ENCODE assay signal across 16 cellular contexts in genomic region chr18:31553800-31554199, GRCh38. TPM values are rescaled to one million over a fixed set of nuclear protein-coding genes. Genes with fewer than 3 reads are reported as not detected.
DNase-seq lines count a peak whose midpoint lies in the region; ATAC-seq, FAIRE-seq and TF ChIP-seq lines count a peak whose summit lies in the region.
"Had no signal": no experiment of that assay in that cellular context is flagged by ENCODE, and none has a peak within 500 bp of the region (broad histone marks: within the 10 kb centered on the region; RNA-seq: fewer than 3 reads in every experiment).

No MANE protein-coding gene starts in this region.

- H3K9me3 Mint-ChIP-seq in CD14-positive monocyte, result peaks cover 0 to 3% (median 0%) of the 10 kb centered on the region in 7 donors
- H3K9me3 Mint-ChIP-seq in glutamatergic neuron (ENCODE audit: unreplicated experiment), result no peaks in the 10 kb centered on the region
- H3K9me3 Mint-ChIP-seq: IgD-negative memory B cell had no signal

- FAIRE-seq in HTR-8/SVneo (lab: Jason Lieb, UNC), result no peak
- FAIRE-seq: kidney had no signal

- intact Hi-C loops in CD14-positive monocyte (cut with micrococcal nuclease), result loop anchor here (2.0 to 5.0 kb wide), 2 partner anchors 169 to 264 kb away; no protein-coding TSS in a partner anchor

- ATAC-seq in GM21390 (IDR thresholded peaks at IDR 0.05; ENCODE audit: unreplicated experiment), result no peak

- H3K36me3 Mint-ChIP-seq in CD14-positive monocyte (no peaks in the 10 kb centered on the region), glutamatergic neuron (ENCODE audit: unreplicated experiment) (no peaks in the 10 kb centered on the region)
- H3K36me3 Mint-ChIP-seq: IgD-negative memory B cell had no signal

- no peaks in the 10 kb centered on the region for H3K27me3 ChIP-seq in H7 (ENCODE audit: control insufficient read depth, insufficient read depth, low read length)
- H3K27me3 ChIP-seq: thyroid gland had no signal

- in situ Hi-C loops in astrocyte of the spinal cord (cut with HindIII; ENCODE audit: low sequenced_read_pairs), result no loop called here

- DNase-seq in CD14-positive monocyte (ENCODE audit: low spot score) (no peak), H7 (peak; percentile 26), astrocyte of the spinal cord (ENCODE audit: low read depth, low spot score) (no peak), glutamatergic neuron (no peak), ecto neural progenitor cell (ENCODE audit: low spot score) (no peak), HTR-8/SVneo (ENCODE audit: insufficient read length, low spot score) (no peak), SKM-1 (lab: John Stamatoyannopoulos, UW; ENCODE audit: unreplicated experiment) (no peak)
- DNase-seq: kidney, NCI-H1417 treated with DMSO at 0.1 percent for 48 hours, NCI-H446 treated with DMSO at 0.1 percent for 48 hours, thyroid gland had no signal

- H3K36me3 ChIP-seq in H7 (replicated peaks; ENCODE audit: control insufficient read depth, insufficient read depth, low read length), result no peaks in the 10 kb centered on the region
- H3K36me3 ChIP-seq: prostate gland, thyroid gland had no signal

- peaks cover 6% of the 10 kb centered on the region for H3K4me1 Mint-ChIP-seq in CD14-positive monocyte
- no peaks in the 10 kb centered on the region for H3K4me1 Mint-ChIP-seq in glutamatergic neuron (ENCODE audit: low read depth, unreplicated experiment)

- H3K4me3 ChIP-seq in H7 (ENCODE audit: insufficient read depth, low read depth, low read length) (no peak overlapping the region), astrocyte of the spinal cord (ENCODE audit: low read depth, low read length) (no peak overlapping the region)
- H3K4me3 ChIP-seq: prostate gland, thyroid gland had no signal

- H3K4me3 Mint-ChIP-seq in CD14-positive monocyte (no peak overlapping the region), glutamatergic neuron (ENCODE audit: unreplicated experiment) (no peak overlapping the region)
- H3K4me3 Mint-ChIP-seq: IgD-negative memory B cell had no signal

- H3K27me3 Mint-ChIP-seq in CD14-positive monocyte (ENCODE audit: low read depth in 3 of 3) (peaks cover 0 to 4% (median 1%) of the 10 kb centered on the region in 3 donors), glutamatergic neuron (ENCODE audit: unreplicated experiment) (peaks cover 2% of the 10 kb centered on the region)

- no peak overlapping the region for H3K27ac Mint-ChIP-seq in CD14-positive monocyte
- H3K27ac Mint-ChIP-seq in glutamatergic neuron (ENCODE audit: unreplicated experiment), result no peak overlapping the region
- H3K27ac Mint-ChIP-seq: IgD-negative memory B cell had no signal

- peak; percentile 18 for TF ChIP-seq CTCF in CD14-positive monocyte (IDR thresholded peaks at IDR 0.05)
- peak; percentile 20 for TF ChIP-seq CTCF in astrocyte of the spinal cord (IDR thresholded peaks at IDR 0.05; ENCODE audit: low read depth, low read length)
- TF ChIP-seq CTCF in glutamatergic neuron (IDR thresholded peaks at IDR 0.05; ENCODE audit: partially characterized antibody, unreplicated experiment), result peak; percentile 17

RNA-seq across cellular contexts. Expression of gene TTR, which starts 37.9 kb away (rescaled TPM):
- not detected for polyA plus RNA-seq in CD14-positive monocyte
- not detected in 2 replicates for total RNA-seq in H7 (2014; rRNA removed; shearing (Covaris generic))
- not detected for total RNA-seq in glutamatergic neuron (ENCODE audit: unreplicated experiment)
- total RNA-seq: dermis microvascular lymphatic vessel endothelial cell, kidney, RPMI7951, thyroid gland had no signal
- polyA plus RNA-seq: IgD-negative memory B cell had no signal

RNA-seq across cellular contexts. Expression of gene DSG2, which starts 55.8 kb away (rescaled TPM):
- not detected for polyA plus RNA-seq in CD14-positive monocyte
- 51.7 and 66.0 TPM in 2 replicates for total RNA-seq in H7 (2014; rRNA removed; shearing (Covaris generic))
- total RNA-seq in glutamatergic neuron (ENCODE audit: unreplicated experiment), result 8.2 TPM
- polyA plus RNA-seq: IgD-negative memory B cell had no signal
